Comparison of ENCODE assay signal across 21 cellular contexts in the genomic region with DNA sequence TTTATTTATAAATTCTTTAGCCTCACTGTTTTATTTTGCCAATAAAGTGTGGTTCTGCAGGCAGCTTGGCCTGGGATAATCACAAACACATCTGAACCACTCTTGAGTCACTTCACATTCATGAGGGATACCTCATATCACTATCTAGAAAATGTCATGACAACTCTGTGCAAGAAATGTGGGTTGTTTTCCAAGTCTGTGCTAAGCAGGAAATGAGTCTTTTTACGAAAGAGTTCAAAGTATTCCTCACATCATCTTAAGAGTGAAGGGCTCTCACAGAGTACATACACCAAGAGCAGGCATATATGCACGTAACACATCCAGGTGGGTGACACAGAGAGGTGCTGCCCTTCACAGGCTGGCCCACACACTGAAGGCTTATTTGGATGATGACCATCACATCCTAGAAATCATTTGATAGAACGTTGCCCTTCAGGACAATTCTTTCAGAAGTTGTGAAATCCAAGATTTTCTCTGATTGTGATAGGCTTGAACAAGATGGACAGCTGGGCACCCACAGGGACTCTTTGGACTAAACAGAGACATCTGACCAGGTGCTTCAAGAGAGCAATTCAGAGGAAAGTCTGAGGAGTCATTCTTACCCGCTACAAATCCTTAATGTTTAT.
A peak's percentile ranks its signal among the peaks of the same experiment; 100 is the strongest.
DNase-seq lines count a peak whose midpoint lies in the region; ATAC-seq and TF ChIP-seq lines count a peak whose summit lies in the region.
"Had no signal": no experiment of that assay in that cellular context is flagged by ENCODE, and none has a peak within 500 bp of the region (broad histone marks: within the 10 kb centered on the region; RNA-seq: fewer than 3 reads in every experiment).

No MANE protein-coding gene starts in this region.

- no peaks in the 10 kb centered on the region for H3K27me3 Mint-ChIP-seq in activated T-cell treated with anti-CD3 and anti-CD28 coated beads, Interleukin-2, amount 50 U/mL, for 4 hours (ENCODE audit: low read depth)
- H3K27me3 Mint-ChIP-seq: dendritic cell treated with granulocyte-macrophage colony-stimulating factor and Interleukin-4, amounts not matched to agents 40 ng/mL and 50 ng/mL, for 4 days; memory B cell; stimulated activated memory B cell treated with anti-CD40 and anti-IgM and Interleukin-4, amounts not matched to agents 10 μg/mL and 1 μg/mL and 100 μg/mL, for 72 hours; T-cell had no signal

- no peaks in the 10 kb centered on the region for H3K4me1 Mint-ChIP-seq in activated T-cell treated with anti-CD3 and anti-CD28 coated beads, Interleukin-2, amount 50 U/mL, for 4 hours (ENCODE audit: low read depth)
- H3K4me1 Mint-ChIP-seq: immature natural killer cell; memory B cell; neural progenitor cell; stimulated activated memory B cell treated with anti-CD40 and anti-IgM and Interleukin-4, amounts not matched to agents 10 μg/mL and 1 μg/mL and 100 μg/mL, for 72 hours; T-cell had no signal

- no peak overlapping the region for H3K4me3 ChIP-seq in fibroblast of the aortic adventitia (ENCODE audit: low read depth, low read length)
- H3K4me3 ChIP-seq: gastrocnemius medialis, neural progenitor cell, sigmoid colon, vagina had no signal

- DNase-seq in A172 (ENCODE audit: low spot score) = peak; percentile 76
- peak; percentile 1 for DNase-seq in HPDE6-E6E7 (ENCODE audit: extremely low spot score)
- peak; percentile 77 for DNase-seq in amniotic epithelial cell (ENCODE audit: low read depth)
- DNase-seq in fibroblast of the aortic adventitia (ENCODE audit: low read depth) = peak; percentile 93
- no peak for DNase-seq in activated T-cell treated with anti-CD3 and anti-CD28 coated beads, Interleukin-2, amount 50 U/mL, for 4 hours
- DNase-seq in T-helper 1 cell = no peak
- DNase-seq: gastrocnemius medialis, immature natural killer cell, KBM-7, NCI-H1436 treated with DMSO at 0.1 percent for 48 hours, NCI-H510A treated with DMSO at 0.1 percent for 48 hours, sigmoid colon, T-cell had no signal

- no peaks in the 10 kb centered on the region for H3K9me3 Mint-ChIP-seq in activated T-cell treated with anti-CD3 and anti-CD28 coated beads, Interleukin-2, amount 50 U/mL, for 4 hours
- H3K9me3 Mint-ChIP-seq: dendritic cell treated with granulocyte-macrophage colony-stimulating factor and Interleukin-4, amounts not matched to agents 40 ng/mL and 50 ng/mL, for 4 days; memory B cell; neural progenitor cell; stimulated activated memory B cell treated with anti-CD40 and anti-IgM and Interleukin-4, amounts not matched to agents 10 μg/mL and 1 μg/mL and 100 μg/mL, for 72 hours had no signal

- ATAC-seq in GM18498 (IDR thresholded peaks at IDR 0.05; ENCODE audit: unreplicated experiment) = no peak
- no peak for ATAC-seq in activated T-cell treated with anti-CD3 and anti-CD28 coated beads, Interleukin-2, amount 50 U/mL, for 4 hours
- no peak for ATAC-seq in GM18502 (IDR thresholded peaks at IDR 0.05; ENCODE audit: poor library complexity, unreplicated experiment)
- ATAC-seq: gastrocnemius medialis; Panc1; stimulated activated memory B cell treated with anti-CD40 and anti-IgM and Interleukin-4, amounts not matched to agents 10 μg/mL and 1 μg/mL and 100 μg/mL, for 72 hours; T-cell had no signal

- TF ChIP-seq CTCF in fibroblast of the aortic adventitia (IDR thresholded peaks at IDR 0.05; ENCODE audit: insufficient read depth, low read length) = no peak

- no peak overlapping the region for H3K4me3 Mint-ChIP-seq in activated T-cell treated with anti-CD3 and anti-CD28 coated beads, Interleukin-2, amount 50 U/mL, for 4 hours
- H3K4me3 Mint-ChIP-seq: dendritic cell treated with granulocyte-macrophage colony-stimulating factor and Interleukin-4, amounts not matched to agents 40 ng/mL and 50 ng/mL, for 4 days; immature natural killer cell; memory B cell; neural progenitor cell; stimulated activated memory B cell treated with anti-CD40 and anti-IgM and Interleukin-4, amounts not matched to agents 10 μg/mL and 1 μg/mL and 100 μg/mL, for 72 hours; T-cell had no signal

- H3K36me3 Mint-ChIP-seq in activated T-cell treated with anti-CD3 and anti-CD28 coated beads, Interleukin-2, amount 50 U/mL, for 4 hours (ENCODE audit: insufficient read depth) = no peaks in the 10 kb centered on the region
- H3K36me3 Mint-ChIP-seq: immature natural killer cell; memory B cell; neural progenitor cell; stimulated activated memory B cell treated with anti-CD40 and anti-IgM and Interleukin-4, amounts not matched to agents 10 μg/mL and 1 μg/mL and 100 μg/mL, for 72 hours; T-cell had no signal

Comparison
In these comparisons a context has a peak if more than half of its experiments do, and no peak if none do; other contexts are left out.
1. DNase-seq: peak in A172 (single experiment), HPDE6-E6E7 (single experiment), amniotic epithelial cell (single experiment) and fibroblast of the aortic adventitia (single experiment); none in activated T-cell treated with anti-CD3 and anti-CD28 coated beads, Interleukin-2, amount 50 U/mL, for 4 hours (single experiment) and T-helper 1 cell (0 of 5).